21 cellular contexts compared by ENCODE assay signal in the genomic region with DNA sequence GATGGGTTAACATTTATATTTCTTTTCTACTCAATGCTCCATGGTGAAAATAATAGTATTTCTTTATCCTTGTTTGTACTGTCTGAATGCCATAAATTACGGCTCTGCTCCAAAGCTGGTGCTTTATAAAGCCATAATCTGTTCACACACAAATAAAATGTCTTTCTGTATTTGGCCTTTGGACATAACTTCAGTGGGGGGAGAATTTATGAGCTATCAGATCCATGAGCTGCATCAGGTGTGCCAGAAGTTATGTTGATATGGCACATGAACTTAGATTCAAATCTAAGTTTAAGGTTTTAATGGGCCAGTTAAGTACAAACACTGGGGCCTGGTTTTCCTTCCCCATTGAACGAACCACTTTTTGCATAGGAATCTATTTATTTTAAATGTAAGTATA.
DNase-seq lines count a peak whose midpoint lies in the region; ATAC-seq and TF ChIP-seq lines count a peak whose summit lies in the region.
"Had no signal": no experiment of that assay in that cellular context is flagged by ENCODE, and none has a peak within 500 bp of the region (broad histone marks: within the 10 kb centered on the region; RNA-seq: fewer than 3 reads in every experiment).

No MANE protein-coding gene starts in this region.

- H3K18ac ChIP-seq in IMR-90 (ENCODE audit: low read depth, low read length): peak overlapping the region; percentile 97; the same call in 1 of the 2 replicates

- H3K23ac ChIP-seq in IMR-90 (ENCODE audit: low read depth, low read length): peak overlapping the region; percentile 92; the same call in 1 of the 2 replicates

- H2BK5ac ChIP-seq in IMR-90 (ENCODE audit: low read depth, low read length, poor library complexity, severe bottlenecking): peak overlapping the region; percentile 100

- H4K20me1 ChIP-seq in IMR-90 (ENCODE audit: insufficient read depth, low read length) (no peaks in the 10 kb centered on the region; the same call in 1 of the 2 replicates), hepatocyte (ENCODE audit: insufficient read depth, poor library complexity, severe bottlenecking) (no peaks in the 10 kb centered on the region)
- H4K20me1 ChIP-seq: BLaER1 had no signal

- no peaks in the 10 kb centered on the region for H3K36me3 ChIP-seq in IMR-90 (ENCODE audit: control insufficient read depth, insufficient read depth, low read length)
- no peaks in the 10 kb centered on the region for H3K36me3 ChIP-seq in hepatocyte (replicated peaks; ENCODE audit: insufficient read depth, low read depth)
- no peaks in the 10 kb centered on the region for H3K36me3 ChIP-seq in prostate gland
- H3K36me3 ChIP-seq in psoas muscle (ENCODE audit: insufficient read depth in 1 of 2, low read depth in 1 of 2): no peaks in the 10 kb centered on the region
- H3K36me3 ChIP-seq: BLaER1, SJCRH30, tibial nerve had no signal

- H2BK15ac ChIP-seq in IMR-90 (ENCODE audit: low read depth, low read length): peak overlapping the region; percentile 73; the same call in 2 of the 3 replicates

- ATAC-seq in IMR-90 (ENCODE audit: low read depth): no peak
- no peak for ATAC-seq in psoas muscle
- ATAC-seq in left ventricle myocardium superior: no peak
- ATAC-seq: activated CD4-positive, alpha-beta T cell treated with anti-CD3 and anti-CD28 coated beads for 36 hours had no signal

- H3K4ac ChIP-seq in IMR-90 (ENCODE audit: low read depth, low read length): peak overlapping the region; percentile 93

- H3K9me1 ChIP-seq in IMR-90 (ENCODE audit: insufficient read depth, low read length): peaks cover 5% of the 10 kb centered on the region; the same call in 1 of the 2 replicates

- peak overlapping the region; percentile 39; the same call in 1 of the 2 replicates for H3K9ac ChIP-seq in IMR-90 (ENCODE audit: low read depth, low read length)
- H3K9ac ChIP-seq: BLaER1 had no signal

- intact Hi-C loops in IMR-90 (cut with micrococcal nuclease): loop anchor here (5.0 kb wide), 1 partner anchor 222 kb away; no protein-coding TSS in a partner anchor
- intact Hi-C loops in prostate gland (cut with DNase I): no loop called here
- intact Hi-C loops in psoas muscle (cut with DNase I): no loop called here
- intact Hi-C loops in left ventricle myocardium superior (cut with micrococcal nuclease): no loop called here

- H3K14ac ChIP-seq in IMR-90 (replicated peaks; ENCODE audit: low read depth, low read length): peak overlapping the region; percentile 88

- in situ Hi-C loops in IMR-90 (cut with MboI; ENCODE audit: low sequenced_read_pairs): no loop called here

- no peak for TF ChIP-seq CTCF in 22Rv1 (IDR thresholded peaks at IDR 0.05)
- no peak for TF ChIP-seq CTCF in IMR-90 (conservative IDR thresholded peaks at IDR 0.05; ENCODE audit: low read depth, low read length)
- TF ChIP-seq CTCF in hepatocyte (IDR thresholded peaks at IDR 0.05; ENCODE audit: poor library complexity): no peak
- no peak for TF ChIP-seq CTCF in prostate gland (IDR thresholded peaks at IDR 0.05)
- TF ChIP-seq CTCF in psoas muscle (IDR thresholded peaks at IDR 0.05): no peak

- H2BK120ac ChIP-seq in IMR-90 (ENCODE audit: low read depth, low read length): peak overlapping the region; percentile 96

- DNase-seq in IMR-90: no peak
- DNase-seq in hepatocyte (ENCODE audit: low spot score): no peak
- peak; percentile 45 for DNase-seq in prostate gland (ENCODE audit: low spot score)
- DNase-seq in middle frontal gyrus (ENCODE audit: extremely low spot score, low spot score): no peak
- DNase-seq in psoas muscle: no peak
- DNase-seq in NCI-H446 (lab: John Stamatoyannopoulos, UW): no peak
- no peak for DNase-seq in left ventricle myocardium superior
- DNase-seq: activated CD4-positive, alpha-beta T cell treated with anti-CD3 and anti-CD28 coated beads for 36 hours; activated CD8-positive, alpha-beta memory T cell treated with anti-CD3 and anti-CD28 coated beads for 24 hours; activated gamma-delta T cell treated with Interleukin-2 at 50 U/mL for 16 hours; DMS153; NCI-H1105; NCI-H1930; NCI-H748 treated with DMSO at 0.1 percent for 48 hours; stimulated activated CD4-positive, alpha-beta T cell treated with anti-CD3 and anti-CD28 coated beads, Interleukin-1b, Interleukin-23, amount 100 ng/mL, for 48 hours; stimulated activated CD8-positive, alpha-beta memory T cell treated with anti-CD3 and anti-CD28 coated beads, Interleukin-4, amount 100 ng/mL, for 48 hours had no signal

- POLR2A ChIA-PET in IMR-90 (lab: Charles Lee; ENCODE audit: unreplicated experiment): no interaction called here

- BruUV-seq in IMR-90 (replicated peaks; lab: Mats Ljungman, UMichigan): no TSS peak

- peak overlapping the region; percentile 84; the same call in 1 of the 2 replicates for H4K91ac ChIP-seq in IMR-90 (ENCODE audit: insufficient read depth, low read depth, low read length)

- peak overlapping the region; percentile 84; the same call in 1 of the 2 replicates for H4K5ac ChIP-seq in IMR-90 (ENCODE audit: low read depth, low read length)

- TF ChIP-seq RAD21 in IMR-90 (IDR thresholded peaks at IDR 0.05; ENCODE audit: low read length): no peak

- H3K4me2 ChIP-seq in IMR-90 (ENCODE audit: low read depth, low read length) (no peak overlapping the region), hepatocyte (peak overlapping the region; percentile 8)
- H3K4me2 ChIP-seq: BLaER1 had no signal

- dilution Hi-C loops in IMR-90 (cut with HindIII; ENCODE audit: low sequenced_read_pairs, unreplicated experiment): no loop called here

- H3K4me3 ChIP-seq in IMR-90 (ENCODE audit: insufficient read depth, low read depth, low read length) (no peak overlapping the region), hepatocyte (no peak overlapping the region), prostate gland (no peak overlapping the region), psoas muscle (no peak overlapping the region)
- H3K4me3 ChIP-seq: BLaER1, SJCRH30, skin epidermis, tibial nerve had no signal

- H3K9me3 ChIP-seq in IMR-90 (ENCODE audit: control insufficient read depth, insufficient read depth, low read length) (no peaks in the 10 kb centered on the region), hepatocyte (ENCODE audit: low read depth) (no peaks in the 10 kb centered on the region), prostate gland (no peaks in the 10 kb centered on the region), psoas muscle (no peaks in the 10 kb centered on the region)
- H3K9me3 ChIP-seq: BLaER1, SJCRH30, tibial nerve had no signal

- WGBS in IMR-90 (ENCODE audit: extremely low coverage in 2 of 2, insufficient read length in 1 of 2), 2 experiments: no CpG with 5 or more reads among the region's 2 CpGs
- WGBS in hepatocyte (ENCODE audit: low lambda C conversion rate, missing lambda C conversion rate): 27% methylated on average over 2 of the region's 2 CpGs
- WGBS in prostate gland: 10% methylated on average over 2 of the region's 2 CpGs
- whole genome bisulfite sequencing in psoas muscle, 3 donors: 61 to 77% (median 76%) methylated on average over 2 of the region's 2 CpGs

- peak overlapping the region; percentile 97 for H2BK20ac ChIP-seq in IMR-90 (ENCODE audit: low read depth, low read length)

- H4K8ac ChIP-seq in IMR-90 (ENCODE audit: low read depth in 2 of 2, low read length in 2 of 2): peak overlapping the region; percentile 82 to 86

- CTCF ChIA-PET in IMR-90 (lab: Yijun Ruan, JAX): interaction anchor here (1.1 kb wide), 1 partner anchor 136 kb away, joined by 3 read pairs; no protein-coding TSS in a partner anchor

- no peaks in the 10 kb centered on the region for H3K27me3 ChIP-seq in IMR-90 (ENCODE audit: control insufficient read depth, insufficient read depth, low read length)
- H3K27me3 ChIP-seq in hepatocyte: no peaks in the 10 kb centered on the region
- H3K27me3 ChIP-seq in prostate gland (replicated peaks; ENCODE audit: insufficient read depth): no peaks in the 10 kb centered on the region
- no peaks in the 10 kb centered on the region for H3K27me3 ChIP-seq in psoas muscle (ENCODE audit: insufficient read depth in 3 of 3, low read length in 2 of 3)
- H3K27me3 ChIP-seq: BLaER1, SJCRH30, tibial nerve had no signal

- peak overlapping the region; percentile 79 for H3K27ac ChIP-seq in 22Rv1
- peak overlapping the region; percentile 59; the same call in 1 of the 2 replicates for H3K27ac ChIP-seq in IMR-90 (ENCODE audit: insufficient read depth, low read length)
- H3K27ac ChIP-seq in hepatocyte: peak overlapping the region; percentile 77
- H3K27ac ChIP-seq in prostate gland: peak overlapping the region; percentile 19 to 33
- H3K27ac ChIP-seq in psoas muscle: no peak overlapping the region
- H3K27ac ChIP-seq: BLaER1, SJCRH30, skin epidermis, tibial nerve had no signal

- H3K56ac ChIP-seq in IMR-90 (ENCODE audit: extremely low read depth, insufficient read depth, low read length): peak overlapping the region; percentile 51; the same call in 1 of the 2 replicates

- H2AK5ac ChIP-seq in IMR-90 (ENCODE audit: low read depth, low read length): peak overlapping the region; percentile 91

- no peaks in the 10 kb centered on the region for H3K79me2 ChIP-seq in hepatocyte

- no peaks in the 10 kb centered on the region for H3K9me2 ChIP-seq in hepatocyte (replicated peaks; ENCODE audit: insufficient read depth)

- H3K4me1 ChIP-seq in IMR-90 (ENCODE audit: control insufficient read depth, insufficient read depth, low read length): peaks cover 17% of the 10 kb centered on the region; the same call in 1 of the 2 replicates
- peaks cover 52% of the 10 kb centered on the region for H3K4me1 ChIP-seq in hepatocyte (ENCODE audit: insufficient read depth)
- H3K4me1 ChIP-seq in prostate gland (replicated peaks): peaks cover 6% of the 10 kb centered on the region
- H3K4me1 ChIP-seq in psoas muscle: peaks cover 23% of the 10 kb centered on the region
- H3K4me1 ChIP-seq: BLaER1 had no signal

- H3K79me1 ChIP-seq in IMR-90 (ENCODE audit: low read depth in 1 of 2, low read length in 2 of 2): peaks cover 0 to 7% of the 10 kb centered on the region in 2 experiments; a peak in 1 of 4 replicates

- no peak overlapping the region for H2AFZ ChIP-seq in IMR-90 (replicated peaks; ENCODE audit: low read length, poor library complexity)
- H2AFZ ChIP-seq in hepatocyte: no peak overlapping the region

- TF ChIP-seq POLR2A in IMR-90 (IDR thresholded peaks at IDR 0.05; ENCODE audit: low read depth, low read length) (no peak), prostate gland (IDR thresholded peaks at IDR 0.05) (no peak)

- no peak overlapping the region for H2AK9ac ChIP-seq in IMR-90 (replicated peaks; ENCODE audit: low read depth, low read length, poor library complexity)

TF ChIP-seq in IMR-90, 13 proteins besides CTCF, POLR2A, EP300 and RAD21 (continues in another document):
- TF ChIP-seq, protein P1, sequence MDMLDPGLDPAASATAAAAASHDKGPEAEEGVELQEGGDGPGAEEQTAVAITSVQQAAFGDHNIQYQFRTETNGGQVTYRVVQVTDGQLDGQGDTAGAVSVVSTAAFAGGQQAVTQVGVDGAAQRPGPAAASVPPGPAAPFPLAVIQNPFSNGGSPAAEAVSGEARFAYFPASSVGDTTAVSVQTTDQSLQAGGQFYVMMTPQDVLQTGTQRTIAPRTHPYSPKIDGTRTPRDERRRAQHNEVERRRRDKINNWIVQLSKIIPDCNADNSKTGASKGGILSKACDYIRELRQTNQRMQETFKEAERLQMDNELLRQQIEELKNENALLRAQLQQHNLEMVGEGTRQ (IDR thresholded peaks at IDR 0.05; ENCODE audit: low read depth, low read length): no peak
- no peak for TF ChIP-seq CHD1 (IDR thresholded peaks at IDR 0.05; ENCODE audit: low read depth, low read length)
- no peak for TF ChIP-seq MAFK (IDR thresholded peaks at IDR 0.05; ENCODE audit: low read depth, low read length)
